8 cellular contexts compared by ENCODE assay signal in genomic region chr19:55600336-55601028, GRCh38. TPM values are rescaled to one million over a fixed set of nuclear protein-coding genes. Genes with fewer than 3 reads are reported as not detected.
DNase-seq lines count a peak whose midpoint lies in the region; ATAC-seq and TF ChIP-seq lines count a peak whose summit lies in the region.

No MANE protein-coding gene starts in this region.

- 1% methylated on average over 67 of the region's 67 CpGs for WGBS in sigmoid colon, 2 donors

- peak; percentile 56 for DNase-seq in stimulated activated CD4-positive, alpha-beta T cell treated with anti-CD3 and anti-CD28 coated beads, Interleukin-1b, Interleukin-23, amount 100 ng/mL, for 48 hours
- DNase-seq in stimulated activated CD4-positive, alpha-beta T cell treated with anti-CD3 and anti-CD28 coated beads, Interleukin-4, amount 100 ng/mL, for 24 hours, result no peak
- DNase-seq in NCI-H2196 treated with DMSO at 0.1 percent for 48 hours (lab: John Stamatoyannopoulos, UW; ENCODE audit: unreplicated experiment) (peak; percentile 93), hepatic stellate cell (ENCODE audit: low spot score) (peak; percentile 60), sigmoid colon (peak; percentile 87), CD1c-positive myeloid dendritic cell (ENCODE audit: extremely low spot score) (no peak)
- DNase-seq in activated gamma-delta T cell treated with anti-CD3 and anti-CD28 coated beads, Interleukin-2, amount 50 U/mL, for 16 hours (ENCODE audit: low read depth), result peak; percentile 51

- ATAC-seq in HG02981 (IDR thresholded peaks at IDR 0.05; ENCODE audit: unreplicated experiment), result peak; percentile 4

- TF ChIP-seq EP300 in sigmoid colon (IDR thresholded peaks at IDR 0.05), result no peak

- no peak for TF ChIP-seq POLR2A in sigmoid colon (IDR thresholded peaks at IDR 0.05)

- TF ChIP-seq CTCF in sigmoid colon (IDR thresholded peaks at IDR 0.05), result no peak

- intact Hi-C loops in sigmoid colon (cut with DNase I), result no loop called here

- H3K27ac ChIP-seq in sigmoid colon, result peak overlapping the region; percentile 93 to 98 (median 98)

- H3K27me3 ChIP-seq in sigmoid colon, result no peaks in the 10 kb centered on the region

- peaks cover 0 to 27% (median 20%) of the 10 kb centered on the region in 4 donors for H3K4me1 ChIP-seq in sigmoid colon

- H3K4me3 ChIP-seq in sigmoid colon, result peak overlapping the region; percentile 69 to 86 (median 83)

- H3K36me3 ChIP-seq in sigmoid colon, result peaks cover 0 to 21% (median 4%) of the 10 kb centered on the region in 4 donors

- no peaks in the 10 kb centered on the region for H3K9me3 ChIP-seq in sigmoid colon

RNA-seq across cellular contexts. Expression of gene ZNF524, which starts 0.4 kb away (rescaled TPM):
- 10 to 100 TPM; 24.5 to 37.1 (median 31.3) TPM for total RNA-seq in sigmoid colon
- polyA plus RNA-seq in sigmoid colon, result 10 to 100 TPM; 44.1 to 49.2 (median 45.5) TPM

RNA-seq across cellular contexts. Expression of gene FIZ1, which starts 1.2 kb away (rescaled TPM):
- total RNA-seq in sigmoid colon, result 1 to 10 TPM; 3.5 to 9.6 (median 9.1) TPM
- 1 to 10 TPM; 5.3 to 9.0 (median 7.2) TPM for polyA plus RNA-seq in sigmoid colon

RNA-seq across cellular contexts. Expression of gene ZNF865, which starts 5.0 kb away (rescaled TPM):
- 1 to 10 TPM; 2.3 to 8.6 (median 3.4) TPM for total RNA-seq in sigmoid colon
- 1 to 10 TPM; 2.4 to 9.3 (median 3.0) TPM for polyA plus RNA-seq in sigmoid colon

RNA-seq across cellular contexts. Expression of gene ZNF579, which starts 19.8 kb away (rescaled TPM):
- total RNA-seq in sigmoid colon, result 1 to 10 TPM; 1.4 to 3.0 (median 2.2) TPM
- polyA plus RNA-seq in sigmoid colon, result 1 to 10 TPM in 2 of 3 donors, under 1 TPM in 1; 0.69 to 4.0 (median 1.8) TPM

RNA-seq across cellular contexts. Expression of gene ZNF784, which starts 23.9 kb away (rescaled TPM):
- 1 to 10 TPM; 2.8 to 9.1 (median 3.7) TPM for total RNA-seq in sigmoid colon
- 1 to 10 TPM; 7.2 to 8.2 (median 7.2) TPM for polyA plus RNA-seq in sigmoid colon

Comparison
In these comparisons a context has a peak if more than half of its experiments do, and no peak if none do; other contexts are left out.
1. DNase-seq: peak in stimulated activated CD4-positive, alpha-beta T cell treated with anti-CD3 and anti-CD28 coated beads, Interleukin-1b, Interleukin-23, amount 100 ng/mL, for 48 hours (single experiment), NCI-H2196 treated with DMSO at 0.1 percent for 48 hours (single experiment), activated gamma-delta T cell treated with anti-CD3 and anti-CD28 coated beads, Interleukin-2, amount 50 U/mL, for 16 hours (single experiment), hepatic stellate cell (single experiment) and sigmoid colon (single experiment); none in stimulated activated CD4-positive, alpha-beta T cell treated with anti-CD3 and anti-CD28 coated beads, Interleukin-4, amount 100 ng/mL, for 24 hours (single experiment) and CD1c-positive myeloid dendritic cell (single experiment).